Comparison of ENCODE assay signal across 18 cellular contexts in the genomic region with DNA sequence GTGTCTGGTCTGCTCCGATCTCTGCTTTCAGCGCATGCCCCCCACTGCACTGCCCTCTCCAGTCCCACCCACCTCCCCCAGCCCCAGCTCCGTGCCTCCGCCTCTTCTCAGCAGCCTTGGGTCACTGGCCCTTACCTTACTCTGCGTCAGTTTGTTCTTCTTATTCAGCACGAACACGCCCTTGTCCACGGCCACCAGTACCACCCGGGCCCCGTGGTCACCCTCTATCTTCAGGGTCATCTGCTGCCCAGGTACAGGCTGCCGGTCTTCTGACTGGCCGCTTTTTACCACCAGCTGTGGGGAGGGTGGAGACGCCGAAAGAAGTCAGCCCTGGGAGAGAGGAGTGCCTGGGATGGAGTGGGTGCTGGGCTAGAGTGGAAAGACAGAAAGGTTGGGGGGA. TPM values are rescaled to one million over a fixed set of nuclear protein-coding genes. Genes with fewer than 3 reads are reported as not detected.
A peak's percentile ranks its signal among the peaks of the same experiment; 100 is the strongest.
DNase-seq lines count a peak whose midpoint lies in the region; ATAC-seq, FAIRE-seq and TF ChIP-seq lines count a peak whose summit lies in the region.
"Had no signal": no experiment of that assay in that cellular context is flagged by ENCODE, and none has a peak within 500 bp of the region (broad histone marks: within the 10 kb centered on the region; RNA-seq: fewer than 3 reads in every experiment).

No MANE protein-coding gene starts in this region.

- no peaks in the 10 kb centered on the region for H3K9me3 Mint-ChIP-seq in natural killer cell treated with Interleukin-12 subunit alpha and Interleukin-12 subunit beta and Interleukin-15 and Interleukin-18, amount 100 ng/mL, for 72 hours
- H3K9me3 Mint-ChIP-seq in natural killer cell: no peaks in the 10 kb centered on the region

- no peaks in the 10 kb centered on the region for H3K79me2 ChIP-seq in HepG2 (ENCODE audit: insufficient read depth, low read length)

- WGBS in HepG2 (ENCODE audit: low lambda C conversion rate): 94% methylated on average over 14 of the region's 14 CpGs
- WGBS in aorta, 2 donors: 49 to 55% methylated on average over 14 of the region's 14 CpGs

- no peak overlapping the region for H3K27ac Mint-ChIP-seq in natural killer cell treated with Interleukin-12 subunit alpha and Interleukin-12 subunit beta and Interleukin-15 and Interleukin-18, amount 100 ng/mL, for 72 hours
- peak overlapping the region in 1 of 2 donors; percentile 6 for H3K27ac Mint-ChIP-seq in natural killer cell

- TF ChIP-seq RAD21 in HepG2 (CRISPR knock-in tag; IDR thresholded peaks at IDR 0.05): no peak

- ATAC-seq in natural killer cell treated with Interleukin-12 subunit alpha and Interleukin-12 subunit beta and Interleukin-15 and Interleukin-18, amount 100 ng/mL, for 72 hours: no peak
- ATAC-seq in natural killer cell (no peak), HepG2 (no peak), aorta (ENCODE audit: low FRiP score) (no peak)

- H3K27me3 Mint-ChIP-seq in natural killer cell treated with Interleukin-12 subunit alpha and Interleukin-12 subunit beta and Interleukin-15 and Interleukin-18, amount 100 ng/mL, for 72 hours: peaks cover 10 to 26% of the 10 kb centered on the region in 2 donors
- H3K27me3 Mint-ChIP-seq in natural killer cell (ENCODE audit: low read depth in 2 of 2): peaks cover 23 to 27% of the 10 kb centered on the region in 2 donors

- peaks cover 33 to 82% of the 10 kb centered on the region in 2 experiments for H3K36me3 ChIP-seq in HepG2 (replicated peaks in 1 of 2; ENCODE audit: control insufficient read depth in 1 of 2, insufficient read depth in 2 of 2, low read length in 2 of 2)
- no peaks in the 10 kb centered on the region for H3K36me3 ChIP-seq in aorta (ENCODE audit: control insufficient read depth in 1 of 2, insufficient read depth in 2 of 2, low read length in 1 of 2)
- H3K36me3 ChIP-seq: MG63, SJCRH30 had no signal

- H2AFZ ChIP-seq in HepG2 (ENCODE audit: low read length): no peak overlapping the region

- CTCF ChIA-PET in HepG2 (lab: Yijun Ruan, JAX; ENCODE audit: low intra/inter-chr PET ratio, low total read pairs): no interaction called here

- no peak for TF ChIP-seq EP300 in HepG2 (IDR thresholded peaks at IDR 0.05; ENCODE audit: low read depth in 2 of 2, low read length in 2 of 2)
- TF ChIP-seq EP300 in HepG2 (CRISPR knock-in tag; IDR thresholded peaks at IDR 0.05; ENCODE audit: borderline replicate concordance): no peak

- DNase-seq in natural killer cell treated with Interleukin-12 subunit alpha and Interleukin-12 subunit beta and Interleukin-15 and Interleukin-18, amount 100 ng/mL, for 72 hours (ENCODE audit: low spot score): peak; percentile 25
- DNase-seq in natural killer cell (no peak), HepG2 (ENCODE audit: low spot score) (no peak), aorta (peak; percentile 15 to 47), NCI-H748 treated with DMSO at 0.1 percent for 48 hours (lab: John Stamatoyannopoulos, UW) (no peak), RCC 7860 (ENCODE audit: low spot score) (no peak)
- DNase-seq: DND-41, GDM1, MG63, NCI-H1092, NCI-H2081 treated with DMSO at 0.1 percent for 48 hours, NCI-H510A, NCI-H82, PC-3, SJCRH30 had no signal

- TF ChIP-seq POLR2A in HepG2 (IDR thresholded peaks at IDR 0.05; ENCODE audit: insufficient read depth in 1 of 2, low read depth in 2 of 2, low read length in 2 of 2): peak in 1 of 2 experiments; percentile 24; a peak in 1 of 4 replicates

- H3K27ac ChIP-seq in HepG2 (ENCODE audit: extremely low read length, insufficient read depth, low read length): no peak overlapping the region
- H3K27ac ChIP-seq in aorta (ENCODE audit: low read depth in 1 of 2, low read length in 2 of 2): no peak overlapping the region
- H3K27ac ChIP-seq: C4-2B, SJCRH30 had no signal

- BruUV-seq in HepG2 (replicated peaks; lab: Mats Ljungman, UMichigan): no TSS peak

- H3K4me1 Mint-ChIP-seq in natural killer cell treated with Interleukin-12 subunit alpha and Interleukin-12 subunit beta and Interleukin-15 and Interleukin-18, amount 100 ng/mL, for 72 hours (ENCODE audit: low read depth in 2 of 2): peaks cover 7 to 10% of the 10 kb centered on the region in 2 donors
- peaks cover 7 to 17% of the 10 kb centered on the region in 2 donors for H3K4me1 Mint-ChIP-seq in natural killer cell

- no peak overlapping the region for H3K4me2 ChIP-seq in HepG2 (ENCODE audit: low read depth, low read length)

- no peaks in the 10 kb centered on the region for H3K27me3 ChIP-seq in HepG2 (ENCODE audit: control insufficient read depth in 1 of 2, insufficient read depth in 2 of 2, low read length in 2 of 2)
- H3K27me3 ChIP-seq in aorta (ENCODE audit: control insufficient read depth in 1 of 2, insufficient read depth in 2 of 2, low read length in 1 of 2): no peaks in the 10 kb centered on the region
- H3K27me3 ChIP-seq: MG63, SJCRH30 had no signal

- no peak overlapping the region for H3K4me3 Mint-ChIP-seq in natural killer cell treated with Interleukin-12 subunit alpha and Interleukin-12 subunit beta and Interleukin-15 and Interleukin-18, amount 100 ng/mL, for 72 hours
- H3K4me3 Mint-ChIP-seq in natural killer cell: no peak overlapping the region

- H4K20me1 ChIP-seq in HepG2 (ENCODE audit: insufficient read depth, low read length): peaks cover 72% of the 10 kb centered on the region

- FAIRE-seq in HepG2 (lab: Jason Lieb, UNC) (no peak), RCC 7860 (lab: Jason Lieb, UNC) (no peak)

- TF ChIP-seq CTCF in natural killer cell (IDR thresholded peaks at IDR 0.05) (no peak), HepG2 (CRISPR knock-in tag; IDR thresholded peaks at IDR 0.05) (no peak)

- H3K4me1 ChIP-seq in HepG2 (ENCODE audit: insufficient read depth, low read length): 0 out of 2 replicates have a peak, but pooled peaks cover 23% of the 10 kb centered on the region
- no peaks in the 10 kb centered on the region for H3K4me1 ChIP-seq in aorta (ENCODE audit: control insufficient read depth in 1 of 2, insufficient read depth in 2 of 2, low read length in 2 of 2)
- H3K4me1 ChIP-seq: SJCRH30 had no signal

- no peaks in the 10 kb centered on the region for H3K36me3 Mint-ChIP-seq in natural killer cell treated with Interleukin-12 subunit alpha and Interleukin-12 subunit beta and Interleukin-15 and Interleukin-18, amount 100 ng/mL, for 72 hours
- H3K36me3 Mint-ChIP-seq in natural killer cell: no peaks in the 10 kb centered on the region

- intact Hi-C loops in natural killer cell (cut with micrococcal nuclease): no loop called here
- intact Hi-C loops in HepG2 (cut with micrococcal nuclease; ENCODE audit: unreplicated experiment): no loop called here
- intact Hi-C loops in aorta (cut with DNase I): no loop called here

- in situ Hi-C loops in HepG2 (cut with HindIII; ENCODE audit: extremely low pct_ligation_motif_present, low pct_unique_long_range_greater_than_20kb): no loop called here

- POLR2A ChIA-PET in HepG2 (lab: Yijun Ruan, JAX): interaction anchor here (0.8 kb wide), 1 partner anchor 11 kb away, joined by 3 read pairs; the partner anchor contains the start of gene C3

- no peaks in the 10 kb centered on the region for H3K9me3 ChIP-seq in HepG2 (ENCODE audit: low read length)
- no peaks in the 10 kb centered on the region for H3K9me3 ChIP-seq in aorta (ENCODE audit: control insufficient read depth, low read length)
- H3K9me3 ChIP-seq: MG63, SJCRH30 had no signal

- no peak overlapping the region for H3K9ac ChIP-seq in HepG2 (ENCODE audit: insufficient read depth, low read depth, low read length)

- H3K4me3 ChIP-seq in HepG2 (replicated peaks in 1 of 3; ENCODE audit: insufficient read depth in 1 of 3, low read depth in 2 of 3, low read length in 3 of 3) (no peak overlapping the region), aorta (ENCODE audit: low read length in 2 of 2) (no peak overlapping the region)
- H3K4me3 ChIP-seq: MG63, SJCRH30 had no signal

RNA-seq across cellular contexts. Expression of gene C3, which starts 10.9 kb away (rescaled TPM):
- 1 to 10 TPM; 3.5 to 9.2 TPM for total RNA-seq in natural killer cell treated with Interleukin-12 subunit alpha and Interleukin-12 subunit beta and Interleukin-15 and Interleukin-18, amount 100 ng/mL, for 72 hours
- total RNA-seq in natural killer cell (1 to 10 TPM in 1 of 3 donors, under 1 TPM in 1, not detected in 1; 0.38 to 5.5 TPM), HepG2 (2016; rRNA removed; fragmentation: Illumina TruSeq; extraction: Trizol) (700 and 1,455 TPM in 2 replicates), aorta (1,000 to 10,000 TPM; 1,027 to 3,196 TPM)
- 160 and 192 TPM in 2 replicates for total RNA-seq in HepG2 (2016; cell fraction: cytosol; rRNA removed; fragmentation: Illumina TruSeq; extraction: Trizol; ENCODE audit: low read depth)
- total RNA-seq in HepG2 (2016; cell fraction: insoluble cytoplasmic fraction; rRNA removed; fragmentation: Illumina TruSeq; extraction: Trizol): 643 and 1,412 TPM in 2 replicates
- 268 and 291 TPM in 2 replicates for total RNA-seq in HepG2 (2016; cell fraction: membrane; rRNA removed; fragmentation: Illumina TruSeq; extraction: Trizol)
- total RNA-seq in HepG2 (2016; cell fraction: nucleus; rRNA removed; fragmentation: Illumina TruSeq; extraction: Trizol): 1,410 and 1,846 TPM in 2 replicates
- polyA plus RNA-seq in HepG2 (2011; rRNA removed) (6,272 and 9,798 TPM in 2 replicates), aorta (10 to 100 TPM in 1 of 2 donors, 1 to 10 TPM in 1; 9.1 to 17.8 TPM)
- polyA plus RNA-seq in HepG2 (2011; cell fraction: cytosol; rRNA removed): 4,601 and 7,618 TPM in 2 replicates
- polyA plus RNA-seq in HepG2 (2011; cell fraction: nucleus; rRNA removed): 6,023 and 6,891 TPM in 2 replicates
- polyA plus RNA-seq in HepG2 (2012): 3,859 and 6,494 TPM in 2 replicates
- 195 and 210 TPM in 2 replicates for polyA plus RNA-seq in HepG2 (2016; cell fraction: cytosol; fragmentation: Illumina TruSeq; extraction: Trizol; ENCODE audit: low read depth)
- polyA plus RNA-seq in HepG2 (2016; cell fraction: insoluble cytoplasmic fraction; fragmentation: Illumina TruSeq; extraction: Trizol; ENCODE audit: low read depth): 903 and 1,023 TPM in 2 replicates
- polyA plus RNA-seq in HepG2 (2016; cell fraction: membrane; fragmentation: Illumina TruSeq; extraction: Trizol; ENCODE audit: low read depth): 286 and 340 TPM in 2 replicates
- polyA plus RNA-seq in HepG2 (2016; cell fraction: nucleus; fragmentation: Illumina TruSeq; extraction: Trizol; ENCODE audit: insufficient read depth, low read depth): 3,631 and 3,793 TPM in 2 replicates
- polyA minus RNA-seq in HepG2 (2011; rRNA and poly(A)+ RNA removed; ENCODE audit: low replicate concordance): 785 and 9,683 TPM in 2 replicates
- polyA minus RNA-seq in HepG2 (2011; cell fraction: cytosol; rRNA and poly(A)+ RNA removed): 2,000 and 4,520 TPM in 2 replicates
- polyA minus RNA-seq in HepG2 (2011; cell fraction: nucleus; rRNA and poly(A)+ RNA removed): 1,680 and 2,385 TPM in 2 replicates
- total RNA-seq: SJCRH30 had no signal

RNA-seq across cellular contexts. Expression of gene GPR108, which starts 27.8 kb away (rescaled TPM):
- total RNA-seq in natural killer cell treated with Interleukin-12 subunit alpha and Interleukin-12 subunit beta and Interleukin-15 and Interleukin-18, amount 100 ng/mL, for 72 hours: 10 to 100 TPM; 67.4 to 70.4 TPM
- 10 to 100 TPM; 66.1 to 78.0 (median 76.9) TPM for total RNA-seq in natural killer cell
- total RNA-seq in HepG2 (2016; rRNA removed; fragmentation: Illumina TruSeq; extraction: Trizol): 24.1 and 36.4 TPM in 2 replicates
- 38.0 and 46.7 TPM in 2 replicates for total RNA-seq in HepG2 (2016; cell fraction: cytosol; rRNA removed; fragmentation: Illumina TruSeq; extraction: Trizol; ENCODE audit: low read depth)
- 17.4 and 36.4 TPM in 2 replicates for total RNA-seq in HepG2 (2016; cell fraction: insoluble cytoplasmic fraction; rRNA removed; fragmentation: Illumina TruSeq; extraction: Trizol)
- total RNA-seq in HepG2 (2016; cell fraction: membrane; rRNA removed; fragmentation: Illumina TruSeq; extraction: Trizol): 50.7 and 59.0 TPM in 2 replicates
- 28.9 and 37.5 TPM in 2 replicates for total RNA-seq in HepG2 (2016; cell fraction: nucleus; rRNA removed; fragmentation: Illumina TruSeq; extraction: Trizol)
- polyA plus RNA-seq in HepG2 (2011; rRNA removed): 63.0 and 69.7 TPM in 2 replicates
- polyA plus RNA-seq in HepG2 (2011; cell fraction: cytosol; rRNA removed): 52.1 and 59.5 TPM in 2 replicates
- 207 and 243 TPM in 2 replicates for polyA plus RNA-seq in HepG2 (2011; cell fraction: nucleus; rRNA removed)
- polyA plus RNA-seq in HepG2 (2012): 28.8 and 45.1 TPM in 2 replicates
- polyA plus RNA-seq in HepG2 (2016; cell fraction: cytosol; fragmentation: Illumina TruSeq; extraction: Trizol; ENCODE audit: low read depth): 45.8 and 48.0 TPM in 2 replicates
- polyA plus RNA-seq in HepG2 (2016; cell fraction: insoluble cytoplasmic fraction; fragmentation: Illumina TruSeq; extraction: Trizol; ENCODE audit: low read depth): 22.1 and 29.5 TPM in 2 replicates
- polyA plus RNA-seq in HepG2 (2016; cell fraction: membrane; fragmentation: Illumina TruSeq; extraction: Trizol; ENCODE audit: low read depth): 52.9 and 59.3 TPM in 2 replicates
- 87.3 and 93.9 TPM in 2 replicates for polyA plus RNA-seq in HepG2 (2016; cell fraction: nucleus; fragmentation: Illumina TruSeq; extraction: Trizol; ENCODE audit: insufficient read depth, low read depth)
- 154 and 189 TPM in 2 replicates for polyA minus RNA-seq in HepG2 (2011; rRNA and poly(A)+ RNA removed; ENCODE audit: low replicate concordance)
- 18.7 and 18.9 TPM in 2 replicates for polyA minus RNA-seq in HepG2 (2011; cell fraction: cytosol; rRNA and poly(A)+ RNA removed)
- polyA minus RNA-seq in HepG2 (2011; cell fraction: nucleus; rRNA and poly(A)+ RNA removed): 28.3 and 32.7 TPM in 2 replicates
- 10 to 100 TPM; 49.2 to 70.2 TPM for total RNA-seq in aorta
- 100 to 1,000 TPM in 1 of 2 donors, 10 to 100 TPM in 1; 33.1 to 117 TPM for polyA plus RNA-seq in aorta

RNA-seq across cellular contexts. Expression of gene TRIP10, which starts 29.9 kb away (rescaled TPM):
- 10 to 100 TPM; 44.8 to 76.5 TPM for total RNA-seq in natural killer cell treated with Interleukin-12 subunit alpha and Interleukin-12 subunit beta and Interleukin-15 and Interleukin-18, amount 100 ng/mL, for 72 hours
- total RNA-seq in natural killer cell (1 to 10 TPM; 1.0 to 5.2 (median 3.3) TPM), HepG2 (2016; rRNA removed; fragmentation: Illumina TruSeq; extraction: Trizol) (24.1 and 32.5 TPM in 2 replicates), aorta (100 to 1,000 TPM in 1 of 2 donors, 10 to 100 TPM in 1; 91.8 to 146 TPM)
- total RNA-seq in HepG2 (2016; cell fraction: cytosol; rRNA removed; fragmentation: Illumina TruSeq; extraction: Trizol; ENCODE audit: low read depth): 14.5 and 17.4 TPM in 2 replicates
- 21.0 and 35.2 TPM in 2 replicates for total RNA-seq in HepG2 (2016; cell fraction: insoluble cytoplasmic fraction; rRNA removed; fragmentation: Illumina TruSeq; extraction: Trizol)
- 24.2 and 24.9 TPM in 2 replicates for total RNA-seq in HepG2 (2016; cell fraction: membrane; rRNA removed; fragmentation: Illumina TruSeq; extraction: Trizol)
- total RNA-seq in HepG2 (2016; cell fraction: nucleus; rRNA removed; fragmentation: Illumina TruSeq; extraction: Trizol): 15.8 and 19.9 TPM in 2 replicates
- polyA plus RNA-seq in HepG2 (2011; rRNA removed) (33.2 and 39.4 TPM in 2 replicates), aorta (100 to 1,000 TPM in 1 of 2 donors, 10 to 100 TPM in 1; 68.6 to 261 TPM)
- 27.2 and 31.9 TPM in 2 replicates for polyA plus RNA-seq in HepG2 (2011; cell fraction: cytosol; rRNA removed)
- 93.2 and 99.5 TPM in 2 replicates for polyA plus RNA-seq in HepG2 (2011; cell fraction: nucleus; rRNA removed)
- 45.5 and 60.4 TPM in 2 replicates for polyA plus RNA-seq in HepG2 (2012)
- 20.7 and 22.0 TPM in 2 replicates for polyA plus RNA-seq in HepG2 (2016; cell fraction: cytosol; fragmentation: Illumina TruSeq; extraction: Trizol; ENCODE audit: low read depth)
- 32.6 and 39.0 TPM in 2 replicates for polyA plus RNA-seq in HepG2 (2016; cell fraction: insoluble cytoplasmic fraction; fragmentation: Illumina TruSeq; extraction: Trizol; ENCODE audit: low read depth)
- polyA plus RNA-seq in HepG2 (2016; cell fraction: membrane; fragmentation: Illumina TruSeq; extraction: Trizol; ENCODE audit: low read depth): 29.2 and 30.7 TPM in 2 replicates
- polyA plus RNA-seq in HepG2 (2016; cell fraction: nucleus; fragmentation: Illumina TruSeq; extraction: Trizol; ENCODE audit: insufficient read depth, low read depth): 79.8 and 91.2 TPM in 2 replicates
- 17.1 and 24.3 TPM in 2 replicates for polyA minus RNA-seq in HepG2 (2011; rRNA and poly(A)+ RNA removed; ENCODE audit: low replicate concordance)
- polyA minus RNA-seq in HepG2 (2011; cell fraction: cytosol; rRNA and poly(A)+ RNA removed): 14.9 and 15.0 TPM in 2 replicates
- polyA minus RNA-seq in HepG2 (2011; cell fraction: nucleus; rRNA and poly(A)+ RNA removed): 19.4 and 20.3 TPM in 2 replicates

RNA-seq across cellular contexts. Expression of gene TNFSF14, which starts 39.6 kb away (rescaled TPM):
- 10 to 100 TPM in 1 of 2 donors, 1 to 10 TPM in 1; 4.5 to 11.3 TPM for total RNA-seq in natural killer cell treated with Interleukin-12 subunit alpha and Interleukin-12 subunit beta and Interleukin-15 and Interleukin-18, amount 100 ng/mL, for 72 hours
- total RNA-seq in natural killer cell (10 to 100 TPM; 10.8 to 20.0 (median 11.8) TPM), HepG2 (2016; rRNA removed; fragmentation: Illumina TruSeq; extraction: Trizol) (0.17 and 0.49 TPM in 2 replicates), aorta (10 to 100 TPM in 1 of 2 donors, 1 to 10 TPM in 1; 6.9 to 36.8 TPM)
- 0.09 and 0.10 TPM in 2 replicates for total RNA-seq in HepG2 (2016; cell fraction: cytosol; rRNA removed; fragmentation: Illumina TruSeq; extraction: Trizol; ENCODE audit: low read depth)
- total RNA-seq in HepG2 (2016; cell fraction: insoluble cytoplasmic fraction; rRNA removed; fragmentation: Illumina TruSeq; extraction: Trizol): 0.10 and 0.69 TPM in 2 replicates
- 0.10 and 0.15 TPM in 2 replicates for total RNA-seq in HepG2 (2016; cell fraction: membrane; rRNA removed; fragmentation: Illumina TruSeq; extraction: Trizol)
- 0.88 and 1.2 TPM in 2 replicates for total RNA-seq in HepG2 (2016; cell fraction: nucleus; rRNA removed; fragmentation: Illumina TruSeq; extraction: Trizol)
- polyA plus RNA-seq in HepG2 (2011; rRNA removed) (9.1 and 10.0 TPM in 2 replicates), aorta (under 1 TPM in 1 of 2 donors, not detected in 1; 0.13 TPM)
- polyA plus RNA-seq in HepG2 (2011; cell fraction: cytosol; rRNA removed): 1.9 and 2.2 TPM in 2 replicates
- 37.9 and 38.9 TPM in 2 replicates for polyA plus RNA-seq in HepG2 (2011; cell fraction: nucleus; rRNA removed)
- 1.7 and 3.2 TPM in 2 replicates for polyA plus RNA-seq in HepG2 (2012)
- 0.03 and 0.10 TPM in 2 replicates for polyA plus RNA-seq in HepG2 (2016; cell fraction: cytosol; fragmentation: Illumina TruSeq; extraction: Trizol; ENCODE audit: low read depth)
- polyA plus RNA-seq in HepG2 (2016; cell fraction: insoluble cytoplasmic fraction; fragmentation: Illumina TruSeq; extraction: Trizol; ENCODE audit: low read depth): 0.17 TPM in 2 replicates
- 0.11 and 0.23 TPM in 2 replicates for polyA plus RNA-seq in HepG2 (2016; cell fraction: membrane; fragmentation: Illumina TruSeq; extraction: Trizol; ENCODE audit: low read depth)
- 7.9 and 8.1 TPM in 2 replicates for polyA plus RNA-seq in HepG2 (2016; cell fraction: nucleus; fragmentation: Illumina TruSeq; extraction: Trizol; ENCODE audit: insufficient read depth, low read depth)
- polyA minus RNA-seq in HepG2 (2011; rRNA and poly(A)+ RNA removed; ENCODE audit: low replicate concordance): 0.68 and 5.9 TPM in 2 replicates
- 0.30 and 0.70 TPM in 2 replicates for polyA minus RNA-seq in HepG2 (2011; cell fraction: cytosol; rRNA and poly(A)+ RNA removed)
- polyA minus RNA-seq in HepG2 (2011; cell fraction: nucleus; rRNA and poly(A)+ RNA removed): 10.8 and 14.2 TPM in 2 replicates
- total RNA-seq: A673, PC-3, SJCRH30 had no signal

RNA-seq across cellular contexts. Expression of gene SH2D3A, which starts 57.7 kb away (rescaled TPM):
- total RNA-seq in natural killer cell treated with Interleukin-12 subunit alpha and Interleukin-12 subunit beta and Interleukin-15 and Interleukin-18, amount 100 ng/mL, for 72 hours: 10 to 100 TPM; 15.2 to 17.8 TPM
- total RNA-seq in natural killer cell (10 to 100 TPM; 14.6 to 20.1 (median 15.3) TPM), HepG2 (2016; rRNA removed; fragmentation: Illumina TruSeq; extraction: Trizol) (0.60 and 1.0 TPM in 2 replicates), aorta (1 to 10 TPM in 1 of 2 donors, under 1 TPM in 1; 0.68 to 1.0 TPM)
- total RNA-seq in HepG2 (2016; cell fraction: cytosol; rRNA removed; fragmentation: Illumina TruSeq; extraction: Trizol; ENCODE audit: low read depth): 0.61 and 1.1 TPM in 2 replicates
- total RNA-seq in HepG2 (2016; cell fraction: insoluble cytoplasmic fraction; rRNA removed; fragmentation: Illumina TruSeq; extraction: Trizol): 0.82 and 1.2 TPM in 2 replicates
- 1.00 and 1.4 TPM in 2 replicates for total RNA-seq in HepG2 (2016; cell fraction: membrane; rRNA removed; fragmentation: Illumina TruSeq; extraction: Trizol)
- total RNA-seq in HepG2 (2016; cell fraction: nucleus; rRNA removed; fragmentation: Illumina TruSeq; extraction: Trizol): 0.81 and 1.2 TPM in 2 replicates
- polyA plus RNA-seq in HepG2 (2011; rRNA removed) (1.8 and 2.2 TPM in 2 replicates), aorta (1 to 10 TPM in 1 of 2 donors, under 1 TPM in 1; 0.26 to 4.1 TPM)
- 0.97 and 1.7 TPM in 2 replicates for polyA plus RNA-seq in HepG2 (2011; cell fraction: cytosol; rRNA removed)
- polyA plus RNA-seq in HepG2 (2011; cell fraction: nucleus; rRNA removed): 2.5 and 3.9 TPM in 2 replicates
- 1.7 and 1.9 TPM in 2 replicates for polyA plus RNA-seq in HepG2 (2012)
- 0.81 and 0.84 TPM in 2 replicates for polyA plus RNA-seq in HepG2 (2016; cell fraction: cytosol; fragmentation: Illumina TruSeq; extraction: Trizol; ENCODE audit: low read depth)
- polyA plus RNA-seq in HepG2 (2016; cell fraction: insoluble cytoplasmic fraction; fragmentation: Illumina TruSeq; extraction: Trizol; ENCODE audit: low read depth): 1.0 and 1.5 TPM in 2 replicates
- polyA plus RNA-seq in HepG2 (2016; cell fraction: membrane; fragmentation: Illumina TruSeq; extraction: Trizol; ENCODE audit: low read depth): 0.56 and 0.95 TPM in 2 replicates
- 1.2 and 2.2 TPM in 2 replicates for polyA plus RNA-seq in HepG2 (2016; cell fraction: nucleus; fragmentation: Illumina TruSeq; extraction: Trizol; ENCODE audit: insufficient read depth, low read depth)
- polyA minus RNA-seq in HepG2 (2011; rRNA and poly(A)+ RNA removed; ENCODE audit: low replicate concordance): 2.2 and 18.7 TPM in 2 replicates
- polyA minus RNA-seq in HepG2 (2011; cell fraction: cytosol; rRNA and poly(A)+ RNA removed): 0.70 and 0.89 TPM in 2 replicates
- 2.1 and 2.3 TPM in 2 replicates for polyA minus RNA-seq in HepG2 (2011; cell fraction: nucleus; rRNA and poly(A)+ RNA removed)
- total RNA-seq: H4, SJCRH30 had no signal

Comparison
In these comparisons a context has a peak if more than half of its experiments do, and no peak if none do; other contexts are left out.
1. DNase-seq: peak in natural killer cell treated with Interleukin-12 subunit alpha and Interleukin-12 subunit beta and Interleukin-15 and Interleukin-18, amount 100 ng/mL, for 72 hours (single experiment) and aorta (2 of 2); none in natural killer cell (single experiment), HepG2 (single experiment), NCI-H748 treated with DMSO at 0.1 percent for 48 hours (single experiment) and RCC 7860 (single experiment).
2. RNA of gene C3, which starts 10.9 kb away (total RNA-seq): 1,027 to 3,196 TPM in aorta and 160 to 1,846 TPM in HepG2; 3.5 to 9.2 TPM in natural killer cell treated with Interleukin-12 subunit alpha and Interleukin-12 subunit beta and Interleukin-15 and Interleukin-18, amount 100 ng/mL, for 72 hours and 0.38 to 5.5 TPM in natural killer cell; every median in the first group is over 10 times any median in the second.